25 cellular contexts compared by ENCODE assay signal in the genomic region with DNA sequence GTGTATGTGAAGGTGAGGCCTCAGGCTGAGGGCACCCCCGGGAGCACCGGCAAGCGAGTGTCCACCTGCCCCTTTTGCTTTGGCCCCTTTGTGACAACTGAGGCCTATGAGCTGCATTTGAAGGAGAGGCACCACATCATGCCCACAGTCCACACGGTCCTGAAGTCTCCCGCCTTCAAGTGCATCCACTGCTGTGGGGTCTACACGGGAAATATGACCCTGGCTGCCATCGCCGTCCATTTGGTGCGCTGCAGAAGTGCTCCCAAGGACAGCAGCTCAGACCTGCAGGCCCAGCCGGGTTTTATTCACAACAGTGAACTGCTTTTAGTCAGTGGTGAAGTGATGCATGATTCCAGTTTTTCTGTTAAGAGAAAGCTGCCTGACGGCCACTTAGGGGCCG. TPM values are rescaled to one million over a fixed set of nuclear protein-coding genes. Genes with fewer than 3 reads are reported as not detected.
A peak's percentile ranks its signal among the peaks of the same experiment; 100 is the strongest.
DNase-seq lines count a peak whose midpoint lies in the region; ATAC-seq, FAIRE-seq and TF ChIP-seq lines count a peak whose summit lies in the region.
"Had no signal": no experiment of that assay in that cellular context is flagged by ENCODE, and none has a peak within 500 bp of the region (broad histone marks: within the 10 kb centered on the region; RNA-seq: fewer than 3 reads in every experiment).

No MANE protein-coding gene starts in this region.

- in situ Hi-C loops in HepG2 (cut with HindIII; ENCODE audit: extremely low pct_ligation_motif_present, low pct_unique_long_range_greater_than_20kb) = no loop called here

- CTCF ChIA-PET in HepG2 (lab: Yijun Ruan, JAX; ENCODE audit: low intra/inter-chr PET ratio, low total read pairs) = no interaction called here

- H3K9me3 Mint-ChIP-seq in endodermal cell = no peaks in the 10 kb centered on the region
- H3K9me3 Mint-ChIP-seq: CD4-positive, CD25-positive, alpha-beta regulatory T cell; CD8-positive, alpha-beta T cell; GM23338; HFFc6 had no signal

- H3K18ac ChIP-seq in neuronal stem cell (ENCODE audit: low read length) = no peak overlapping the region

- H3K9ac ChIP-seq in HepG2 (ENCODE audit: insufficient read depth, low read depth, low read length) = no peak overlapping the region
- no peak overlapping the region for H3K9ac ChIP-seq in endodermal cell (ENCODE audit: extremely low read depth, low read length, poor library complexity, severe bottlenecking)
- no peak overlapping the region for H3K9ac ChIP-seq in neuronal stem cell (ENCODE audit: low read depth, low read length, poor library complexity)
- H3K9ac ChIP-seq: BLaER1 had no signal

- H4K8ac ChIP-seq in neuronal stem cell (ENCODE audit: low read depth, low read length) = no peak overlapping the region

- no peak overlapping the region for H2AK5ac ChIP-seq in neuronal stem cell (ENCODE audit: low read depth, low read length)

- FAIRE-seq in HepG2 (lab: Jason Lieb, UNC) = no peak
- FAIRE-seq: A204.1, G401.6, GM18507, GM19239, H54 had no signal

- no peak for TF ChIP-seq CTCF in HepG2 (CRISPR knock-in tag; IDR thresholded peaks at IDR 0.05)
- no peak for TF ChIP-seq CTCF in right lobe of liver (IDR thresholded peaks at IDR 0.05)
- no peak for TF ChIP-seq CTCF in endodermal cell (conservative IDR thresholded peaks at IDR 0.05)
- TF ChIP-seq CTCF in WERI-Rb-1 (IDR thresholded peaks at IDR 0.05; ENCODE audit: low read depth, low read length) = no peak
- TF ChIP-seq CTCF in stomach (IDR thresholded peaks at IDR 0.05) = no peak

- H3K79me1 ChIP-seq in neuronal stem cell (ENCODE audit: low read depth, low read length) = no peaks in the 10 kb centered on the region

- intact Hi-C loops in HepG2 (cut with micrococcal nuclease; ENCODE audit: unreplicated experiment) (no loop called here), right lobe of liver (cut with DNase I) (no loop called here), stomach (cut with DNase I; ENCODE audit: low total_unique reads) (no loop called here)

- H3K4me3 ChIP-seq in HepG2 (replicated peaks in 1 of 3; ENCODE audit: insufficient read depth in 1 of 3, low read depth in 2 of 3, low read length in 3 of 3) (no peak overlapping the region), right lobe of liver (no peak overlapping the region), endodermal cell (ENCODE audit: low read length) (no peak overlapping the region), neuronal stem cell (ENCODE audit: low read length in 2 of 2) (no peak overlapping the region), WERI-Rb-1 (ENCODE audit: low read depth, low read length) (no peak overlapping the region), stomach (no peak overlapping the region)
- H3K4me3 ChIP-seq: BLaER1, GM23338, HAP-1 had no signal

- H3K4me2 ChIP-seq in HepG2 (ENCODE audit: low read depth, low read length) = no peak overlapping the region
- H3K4me2 ChIP-seq in neuronal stem cell (ENCODE audit: insufficient read depth, low read length, poor library complexity, severe bottlenecking) = no peak overlapping the region
- H3K4me2 ChIP-seq: BLaER1, GM23338 had no signal

- DNase-seq in HepG2 (ENCODE audit: low spot score) (no peak), right lobe of liver (no peak), endodermal cell (peak; percentile 33), neuronal stem cell (ENCODE audit: low spot score) (no peak), WERI-Rb-1 (no peak), stomach (no peak), MV-4-11 (lab: John Stamatoyannopoulos, UW) (no peak)
- DNase-seq: Caco-2; CD4-positive, CD25-positive, alpha-beta regulatory T cell; CD8-positive, alpha-beta T cell; DMS153; DND-41; HFFc6 had no signal

- H3K23ac ChIP-seq in neuronal stem cell (ENCODE audit: low read depth, low read length, poor library complexity) = peak overlapping the region; percentile 56

- H3K27ac ChIP-seq in HepG2 (ENCODE audit: extremely low read length, insufficient read depth, low read length) (no peak overlapping the region), right lobe of liver (no peak overlapping the region), endodermal cell (ENCODE audit: low read depth, low read length) (no peak overlapping the region), neuronal stem cell (replicated peaks; ENCODE audit: low read length) (no peak overlapping the region), WERI-Rb-1 (no peak overlapping the region), stomach (no peak overlapping the region)
- H3K27ac ChIP-seq: 22Rv1, BLaER1, C4-2B had no signal

- no peak overlapping the region for H2BK15ac ChIP-seq in neuronal stem cell (ENCODE audit: low read length)

- no peak overlapping the region for H2BK5ac ChIP-seq in neuronal stem cell (ENCODE audit: low read length)

- peaks cover 3% of the 10 kb centered on the region for H3K79me2 ChIP-seq in HepG2 (ENCODE audit: insufficient read depth, low read length)

- 96% methylated on average over 9 of the region's 12 CpGs for WGBS in HepG2 (ENCODE audit: low lambda C conversion rate)
- WGBS in right lobe of liver (ENCODE audit: insufficient coverage, low coverage, low lambda C conversion rate, missing lambda C conversion rate) = 86% methylated on average over 9 of the region's 12 CpGs
- WGBS in endodermal cell (ENCODE audit: insufficient coverage in 1 of 2, insufficient read length in 1 of 2), 2 experiments = 90 to 91% methylated on average over 11 to 12 of the region's 12 CpGs
- WGBS in neuronal stem cell (ENCODE audit: extremely low coverage in 2 of 2, insufficient read length in 2 of 2, insufficient replicate concordance in 1 of 2), 2 donors = no CpG with 5 or more reads among the region's 12 CpGs
- 89 to 96% (median 94%) methylated on average over 11 to 12 of the region's 12 CpGs for WGBS in stomach, 5 donors

- no peak for TF ChIP-seq EP300 in HepG2 (IDR thresholded peaks at IDR 0.05; ENCODE audit: low read depth in 2 of 2, low read length in 2 of 2)
- TF ChIP-seq EP300 in HepG2 (CRISPR knock-in tag; IDR thresholded peaks at IDR 0.05; ENCODE audit: borderline replicate concordance) = no peak
- no peak for TF ChIP-seq EP300 in stomach (IDR thresholded peaks at IDR 0.05)

- H3K27me3 ChIP-seq in HepG2 (ENCODE audit: control insufficient read depth in 1 of 2, insufficient read depth in 2 of 2, low read length in 2 of 2) (no peaks in the 10 kb centered on the region), right lobe of liver (no peaks in the 10 kb centered on the region), endodermal cell (ENCODE audit: control insufficient read depth, insufficient read depth, low read length, poor library complexity, severe bottlenecking) (no peaks in the 10 kb centered on the region), neuronal stem cell (ENCODE audit: control insufficient read depth in 3 of 3, insufficient read depth in 3 of 3, low read depth in 1 of 3, low read length in 3 of 3) (no peaks in the 10 kb centered on the region), WERI-Rb-1 (ENCODE audit: insufficient read depth, low read depth, severe bottlenecking) (no peaks in the 10 kb centered on the region), stomach (no peaks in the 10 kb centered on the region)
- H3K27me3 ChIP-seq: BLaER1 had no signal

- TF ChIP-seq RAD21 in HepG2 (CRISPR knock-in tag; IDR thresholded peaks at IDR 0.05) = no peak

- ATAC-seq in HepG2 (no peak), right lobe of liver (no peak), GM19452 (IDR thresholded peaks at IDR 0.05; ENCODE audit: unreplicated experiment) (no peak)
- ATAC-seq: CD8-positive, alpha-beta T cell; GM23338 had no signal

- H2AFZ ChIP-seq in HepG2 (ENCODE audit: low read length) (no peak overlapping the region), neuronal stem cell (ENCODE audit: low read length) (no peak overlapping the region)
- H2AFZ ChIP-seq: GM23338 had no signal

- H3K4me3 Mint-ChIP-seq in endodermal cell = no peak overlapping the region
- H3K4me3 Mint-ChIP-seq: B cell; CD4-positive, CD25-positive, alpha-beta regulatory T cell; CD8-positive, alpha-beta T cell; GM23338; HFFc6 had no signal

- H4K91ac ChIP-seq in neuronal stem cell (ENCODE audit: low read depth, low read length, poor library complexity) = no peak overlapping the region

- no peak overlapping the region for H3K14ac ChIP-seq in neuronal stem cell (ENCODE audit: low read length)

- peaks cover 6% of the 10 kb centered on the region; the same call in 1 of the 2 replicates for H3K4me1 ChIP-seq in HepG2 (ENCODE audit: insufficient read depth, low read length)
- H3K4me1 ChIP-seq in right lobe of liver = peaks cover 0 to under 1% (median 0%) of the 10 kb centered on the region in 4 donors
- H3K4me1 ChIP-seq in endodermal cell (ENCODE audit: control insufficient read depth, insufficient read depth, low read length) = no peaks in the 10 kb centered on the region
- H3K4me1 ChIP-seq in neuronal stem cell (ENCODE audit: control insufficient read depth in 2 of 2, insufficient read depth in 1 of 2, low read depth in 1 of 2, low read length in 2 of 2) = peaks cover 0 to 3% of the 10 kb centered on the region in 2 donors
- H3K4me1 ChIP-seq in stomach = peaks cover 0 to 5% (median 2%) of the 10 kb centered on the region in 4 donors
- H3K4me1 ChIP-seq: Caco-2, HAP-1 had no signal

- H4K20me1 ChIP-seq in HepG2 (ENCODE audit: insufficient read depth, low read length) = peaks cover 6% of the 10 kb centered on the region; the same call in 1 of the 2 replicates

- POLR2A ChIA-PET in HepG2 (lab: Yijun Ruan, JAX) = no interaction called here

- TF ChIP-seq POLR2A in HepG2 (IDR thresholded peaks at IDR 0.05; ENCODE audit: insufficient read depth in 1 of 2, low read depth in 2 of 2, low read length in 2 of 2) (no peak), right lobe of liver (IDR thresholded peaks at IDR 0.05) (no peak), stomach (IDR thresholded peaks at IDR 0.05) (no peak)

- H3K27me3 Mint-ChIP-seq in endodermal cell (ENCODE audit: insufficient read depth) = no peaks in the 10 kb centered on the region
- H3K27me3 Mint-ChIP-seq: B cell; CD4-positive, CD25-positive, alpha-beta regulatory T cell had no signal

- peaks cover 33 to 73% of the 10 kb centered on the region in 2 experiments for H3K36me3 ChIP-seq in HepG2 (replicated peaks in 1 of 2; ENCODE audit: control insufficient read depth in 1 of 2, insufficient read depth in 2 of 2, low read length in 2 of 2)
- H3K36me3 ChIP-seq in right lobe of liver = peaks cover 0 to 55% (median 11%) of the 10 kb centered on the region in 4 donors
- H3K36me3 ChIP-seq in endodermal cell (ENCODE audit: control insufficient read depth, insufficient read depth, low read length) = peaks cover 77% of the 10 kb centered on the region
- H3K36me3 ChIP-seq in neuronal stem cell (replicated peaks in 1 of 2; ENCODE audit: control insufficient read depth in 2 of 2, insufficient read depth in 2 of 2, low read length in 2 of 2) = peaks cover 40 to 97% of the 10 kb centered on the region in 2 donors
- H3K36me3 ChIP-seq in WERI-Rb-1 = peaks cover 72% of the 10 kb centered on the region
- H3K36me3 ChIP-seq in stomach = peaks cover 37 to 79% (median 66%) of the 10 kb centered on the region in 4 donors

- H3K9me3 ChIP-seq in HepG2 (ENCODE audit: low read length) (no peaks in the 10 kb centered on the region), right lobe of liver (no peaks in the 10 kb centered on the region), endodermal cell (ENCODE audit: control insufficient read depth, low read length) (no peaks in the 10 kb centered on the region), neuronal stem cell (replicated peaks in 1 of 2; ENCODE audit: control insufficient read depth in 2 of 2, insufficient read depth in 1 of 2, low read depth in 1 of 2, low read length in 2 of 2) (no peaks in the 10 kb centered on the region), WERI-Rb-1 (ENCODE audit: severe bottlenecking) (no peaks in the 10 kb centered on the region), stomach (no peaks in the 10 kb centered on the region)
- H3K9me3 ChIP-seq: BLaER1, Caco-2, HAP-1 had no signal

- no peak overlapping the region for H3K27ac Mint-ChIP-seq in endodermal cell
- H3K27ac Mint-ChIP-seq: B cell; CD4-positive, CD25-positive, alpha-beta regulatory T cell; CD8-positive, alpha-beta T cell; GM23338; HFFc6 had no signal

- H3K4me1 Mint-ChIP-seq in endodermal cell = peaks cover 5% of the 10 kb centered on the region
- H3K4me1 Mint-ChIP-seq: B cell had no signal

- H3K4ac ChIP-seq in neuronal stem cell (ENCODE audit: low read length) = no peak overlapping the region

- no peak overlapping the region for H2BK12ac ChIP-seq in neuronal stem cell (ENCODE audit: low read length)

- peaks cover 66% of the 10 kb centered on the region for H3K36me3 Mint-ChIP-seq in endodermal cell (ENCODE audit: low read depth)

- no TSS peak for BruUV-seq in HepG2 (replicated peaks; lab: Mats Ljungman, UMichigan)

- no peak overlapping the region for H2BK120ac ChIP-seq in neuronal stem cell (ENCODE audit: low read depth, low read length)

RNA-seq across cellular contexts. Expression of a gene that starts 28.9 kb away (rescaled TPM):
- total RNA-seq in HepG2 (2016; rRNA removed; fragmentation: Illumina TruSeq; extraction: Trizol) (25.5 and 28.6 TPM in 2 replicates), right lobe of liver (1 to 10 TPM; 4.4 to 9.9 (median 7.7) TPM), endodermal cell (10 to 100 TPM; 38.4 to 51.0 TPM), stomach (10 to 100 TPM in 4 of 5 donors, 1 to 10 TPM in 1; 8.1 to 24.6 (median 14.3) TPM)
- total RNA-seq in HepG2 (2016; cell fraction: cytosol; rRNA removed; fragmentation: Illumina TruSeq; extraction: Trizol; ENCODE audit: low read depth) = 2.3 TPM in 2 replicates
- total RNA-seq in HepG2 (2016; cell fraction: insoluble cytoplasmic fraction; rRNA removed; fragmentation: Illumina TruSeq; extraction: Trizol) = 23.8 and 24.2 TPM in 2 replicates
- total RNA-seq in HepG2 (2016; cell fraction: membrane; rRNA removed; fragmentation: Illumina TruSeq; extraction: Trizol) = 11.9 and 13.0 TPM in 2 replicates
- total RNA-seq in HepG2 (2016; cell fraction: nucleus; rRNA removed; fragmentation: Illumina TruSeq; extraction: Trizol) = 17.1 and 18.2 TPM in 2 replicates
- polyA plus RNA-seq in HepG2 (2011; rRNA removed) (9.9 and 10.8 TPM in 2 replicates), stomach (1 to 10 TPM; 4.2 to 6.0 (median 5.0) TPM)
- polyA plus RNA-seq in HepG2 (2011; cell fraction: cytosol; rRNA removed) = 8.0 and 8.3 TPM in 2 replicates
- 12.3 and 13.9 TPM in 2 replicates for polyA plus RNA-seq in HepG2 (2011; cell fraction: nucleus; rRNA removed)
- polyA plus RNA-seq in HepG2 (2012) = 15.1 and 15.4 TPM in 2 replicates
- 0.66 and 0.67 TPM in 2 replicates for polyA plus RNA-seq in HepG2 (2016; cell fraction: cytosol; fragmentation: Illumina TruSeq; extraction: Trizol; ENCODE audit: low read depth)
- 17.6 and 18.3 TPM in 2 replicates for polyA plus RNA-seq in HepG2 (2016; cell fraction: insoluble cytoplasmic fraction; fragmentation: Illumina TruSeq; extraction: Trizol; ENCODE audit: low read depth)
- polyA plus RNA-seq in HepG2 (2016; cell fraction: membrane; fragmentation: Illumina TruSeq; extraction: Trizol; ENCODE audit: low read depth) = 4.1 and 4.5 TPM in 2 replicates
- polyA plus RNA-seq in HepG2 (2016; cell fraction: nucleus; fragmentation: Illumina TruSeq; extraction: Trizol; ENCODE audit: insufficient read depth, low read depth) = 21.2 and 21.4 TPM in 2 replicates
- 36.7 and 42.7 TPM in 2 replicates for polyA minus RNA-seq in HepG2 (2011; rRNA and poly(A)+ RNA removed; ENCODE audit: low replicate concordance)
- polyA minus RNA-seq in HepG2 (2011; cell fraction: cytosol; rRNA and poly(A)+ RNA removed) = 14.4 and 15.4 TPM in 2 replicates
- polyA minus RNA-seq in HepG2 (2011; cell fraction: nucleus; rRNA and poly(A)+ RNA removed) = 32.1 and 32.2 TPM in 2 replicates
- 32.2 TPM for polyA plus RNA-seq in endodermal cell (2013, experiment 1 of 2)
- 34.7 TPM for polyA plus RNA-seq in endodermal cell (2013, experiment 2 of 2)
- 29.1 TPM for polyA plus RNA-seq in neuronal stem cell (2013, experiment 1 of 2)
- polyA plus RNA-seq in neuronal stem cell (2013, experiment 2 of 2) = 29.0 TPM
